Comparison of ENCODE assay signal across 8 cellular contexts in genomic region chr20:38229376-38230252, GRCh38. TPM values are rescaled to one million over a fixed set of nuclear protein-coding genes. Genes with fewer than 3 reads are reported as not detected.
A peak's percentile ranks its signal among the peaks of the same experiment; 100 is the strongest.
DNase-seq lines count a peak whose midpoint lies in the region; ATAC-seq and TF ChIP-seq lines count a peak whose summit lies in the region.

No MANE protein-coding gene starts in this region.

- H3K9me2 ChIP-seq in HCT116 (ENCODE audit: insufficient read depth), result no peaks in the 10 kb centered on the region

- H3K27ac ChIP-seq in HCT116 (ENCODE audit: low read depth, low read length) (no peak overlapping the region), left lung (no peak overlapping the region)

- H3K79me2 ChIP-seq in HCT116 (ENCODE audit: insufficient read depth, low read length), result no peaks in the 10 kb centered on the region

- no peak overlapping the region for H2AFZ ChIP-seq in HCT116 (ENCODE audit: low read depth, low read length, poor library complexity, severe bottlenecking)

- H4K20me1 ChIP-seq in HCT116 (ENCODE audit: insufficient read depth), result no peaks in the 10 kb centered on the region

- H3K27me3 ChIP-seq in HCT116 (ENCODE audit: insufficient read depth, low read length) (no peaks in the 10 kb centered on the region), left lung (peaks cover 0 to 5% of the 10 kb centered on the region in 2 donors)

- TF ChIP-seq POLR2A in HCT116 (IDR thresholded peaks at IDR 0.05; ENCODE audit: borderline replicate concordance, extremely low read depth, insufficient read depth, insufficient read length), result no peak

- no peak overlapping the region for H3K9ac ChIP-seq in HCT116 (ENCODE audit: low read length)

- no peaks in the 10 kb centered on the region for H3K9me3 ChIP-seq in HCT116 (ENCODE audit: control insufficient read depth in 1 of 2, insufficient read depth in 1 of 2, low read depth in 1 of 2, low read length in 2 of 2)
- no peaks in the 10 kb centered on the region for H3K9me3 ChIP-seq in left lung

- H3K4me3 ChIP-seq in HCT116 (replicated peaks in 1 of 2; ENCODE audit: low read depth in 1 of 2, low read length in 2 of 2) (no peak overlapping the region), left lung (no peak overlapping the region)

- RAD21 ChIA-PET in HCT116 (lab: Charles Lee; ENCODE audit: low non-redundant PET in 1 of 2, low total read pairs in 2 of 2, uncharacterized antibody in 2 of 2, unreplicated experiment in 2 of 2), result no interaction called here

- H3K36me3 ChIP-seq in HCT116 (ENCODE audit: control insufficient read depth in 1 of 2, insufficient read depth in 2 of 2, low read length in 2 of 2), result no peaks in the 10 kb centered on the region
- no peaks in the 10 kb centered on the region for H3K36me3 ChIP-seq in left lung

- no peak overlapping the region for H3K4me2 ChIP-seq in HCT116 (ENCODE audit: low read length)

- intact Hi-C loops in HCT116 (cut with micrococcal nuclease) (loop anchor here (1.0 kb wide), 2 partner anchors 93 to 179 kb away; no protein-coding TSS in a partner anchor), left lung (cut with DNase I) (loop anchor here in 1 of 2 donors (10.0 kb wide), 2 partner anchors 95 to 665 kb away; no protein-coding TSS in a partner anchor)

- CTCF ChIA-PET in HCT116 (lab: Charles Lee), result interaction anchor here (0.5 to 2.2 kb wide), 7 partner anchors 9 to 179 kb away, joined by 3 to 9 read pairs (median 4); no protein-coding TSS in a partner anchor

- no TSS peak for BruUV-seq in HCT116 (replicated peaks; lab: Mats Ljungman, UMichigan)

- POLR2A ChIA-PET in HCT116 (lab: Charles Lee), result no interaction called here

- no peaks in the 10 kb centered on the region for H3K4me1 ChIP-seq in HCT116 (ENCODE audit: control insufficient read depth in 1 of 2, insufficient read depth in 2 of 2, low read length in 2 of 2)
- peaks cover 0 to 10% of the 10 kb centered on the region in 2 donors for H3K4me1 ChIP-seq in left lung

- TF ChIP-seq RAD21 in HCT116 (IDR thresholded peaks at IDR 0.05; ENCODE audit: low read depth), result peak; percentile 56

- DNase-seq in AML-193 (lab: John Stamatoyannopoulos, UW) (peak; percentile 24 to 34), HCT116 (ENCODE audit: low read depth, low spot score) (no peak), astrocyte of the hippocampus (ENCODE audit: low read depth, low spot score) (peak; percentile 57), left lung (no peak), occipital lobe (lab: John Stamatoyannopoulos, UW) (no peak), cortex of kidney (lab: John Stamatoyannopoulos, UW) (no peak), RPMI8226 (no peak), SKM-1 treated with dmso at 0.1 percent for 144 hours (lab: John Stamatoyannopoulos, UW; ENCODE audit: unreplicated experiment) (no peak)

- TF ChIP-seq CTCF in HCT116 (IDR thresholded peaks at IDR 0.05 in 2 of 3, conservative IDR thresholded peaks at IDR 0.05 in 1 of 3; ENCODE audit: borderline replicate concordance in 1 of 3, insufficient read depth in 1 of 3, low read depth in 2 of 3, low read length in 2 of 3) (peak; percentile 51 to 57 (median 52); a peak in 5 of 6 replicates), left lung (IDR thresholded peaks at IDR 0.05) (peak; percentile 22 to 37)

- peak; percentile 62 for ATAC-seq in HCT116
- peak; percentile 51 for ATAC-seq in left lung

TF ChIP-seq in HCT116, 20 proteins besides CTCF, POLR2A, EP300 and RAD21:
- TF ChIP-seq REST (IDR thresholded peaks at IDR 0.05; ENCODE audit: low read depth) (no peak), JUND (IDR thresholded peaks at IDR 0.05) (no peak), ZBTB33 (IDR thresholded peaks at IDR 0.05; ENCODE audit: extremely low read depth, insufficient replicate concordance, low read length) (no peak), FOSL1 (IDR thresholded peaks at IDR 0.05; ENCODE audit: low read depth) (no peak), CBX3 (IDR thresholded peaks at IDR 0.05; ENCODE audit: low read depth) (no peak), POLR2AphosphoS5 (IDR thresholded peaks at IDR 0.05; ENCODE audit: low read depth, low read length) (no peak), EGR1 (IDR thresholded peaks at IDR 0.05; ENCODE audit: low read depth) (no peak), SRF (IDR thresholded peaks at IDR 0.05; ENCODE audit: low read depth) (no peak), ZFX (IDR thresholded peaks at IDR 0.05) (no peak), CEBPB (IDR thresholded peaks at IDR 0.05; ENCODE audit: low read depth) (no peak), MAX (IDR thresholded peaks at IDR 0.05) (no peak), YY1 (IDR thresholded peaks at IDR 0.05; ENCODE audit: extremely low read depth, insufficient replicate concordance, low read depth, low read length) (no peak), ELF1 (IDR thresholded peaks at IDR 0.05; ENCODE audit: borderline replicate concordance, low read depth) (no peak), ZNF274 (IDR thresholded peaks at IDR 0.05; ENCODE audit: low read depth, low read length) (no peak)
TF ChIP-seq in HCT116: peak in this region for 0.

RNA-seq across cellular contexts. Expression of gene KIAA1755, which starts 30.9 kb away (rescaled TPM):
- total RNA-seq in HCT116 (2021; ENCODE audit: unreplicated experiment), result not detected
- 0.04 TPM in 1 of 2 replicates, not detected in the other for polyA plus RNA-seq in HCT116 (2012)
- 1 to 10 TPM; 2.6 TPM for total RNA-seq in left lung
- total RNA-seq in occipital lobe, result 0.94 TPM

Comparison
In these comparisons a context has a peak if more than half of its experiments do, and no peak if none do; other contexts are left out.
1. DNase-seq: peak in AML-193 (2 of 2) and astrocyte of the hippocampus (single experiment); none in HCT116 (single experiment), left lung (0 of 2), occipital lobe (single experiment), cortex of kidney (single experiment), RPMI8226 (single experiment) and SKM-1 treated with dmso at 0.1 percent for 144 hours (single experiment).